9 cellular contexts compared by ENCODE assay signal in genomic region chr1:45299981-45300668, GRCh38. TPM values are rescaled to one million over a fixed set of nuclear protein-coding genes. Genes with fewer than 3 reads are reported as not detected.
DNase-seq lines count a peak whose midpoint lies in the region; ATAC-seq and TF ChIP-seq lines count a peak whose summit lies in the region.
"Had no signal": no experiment of that assay in that cellular context is flagged by ENCODE, and none has a peak within 500 bp of the region (broad histone marks: within the 10 kb centered on the region; RNA-seq: fewer than 3 reads in every experiment).

No MANE protein-coding gene starts in this region.

- H3K27ac Mint-ChIP-seq in activated B cell treated with CpG ODN at 0.5 μM for 24 hours: peak overlapping the region; percentile 44
- H3K27ac Mint-ChIP-seq in effector memory CD8-positive, alpha-beta T cell: no peak overlapping the region
- H3K27ac Mint-ChIP-seq in type B pancreatic cell: no peak overlapping the region

- POLR2A ChIA-PET in activated B cell treated with CpG ODN at 0.5 μM for 24 hours (lab: Charles Lee): interaction anchor here (1.0 to 4.8 kb wide), 7 partner anchors 40 to 571 kb away, joined by 3 to 156 read pairs (median 4); partner anchors contain the start of genes HECTD3, MUTYH, RNU5D-1 and RPS8

- intact Hi-C loops in activated B cell treated with CpG ODN at 0.5 μM for 24 hours (cut with micrococcal nuclease) (loop anchor here (1.0 to 5.0 kb wide), 6 partner anchors 93 to 569 kb away; partner anchors contain the start of genes RNU5D-1 and ZSWIM5), mucosa of descending colon (cut with DNase I, micrococcal nuclease) (loop anchor here (2.0 to 5.0 kb wide), 2 partner anchors 285 to 288 kb away; partner anchors contain the start of genes HECTD3 (in 1 of the 2) and UROD (in 1 of the 2))

- no peaks in the 10 kb centered on the region for H3K9me3 ChIP-seq in mucosa of descending colon

- peak; percentile 88 for TF ChIP-seq CTCF in C4-2B (conservative IDR thresholded peaks at IDR 0.05)
- peak; percentile 70 for TF ChIP-seq CTCF in activated B cell treated with CpG ODN at 0.5 μM for 24 hours (IDR thresholded peaks at IDR 0.05)
- TF ChIP-seq CTCF in mucosa of descending colon (IDR thresholded peaks at IDR 0.05): peak; percentile 51
- TF ChIP-seq CTCF in type B pancreatic cell (conservative IDR thresholded peaks at IDR 0.05): peak; percentile 89

- H3K9me3 Mint-ChIP-seq in activated B cell treated with CpG ODN at 0.5 μM for 24 hours (no peaks in the 10 kb centered on the region), type B pancreatic cell (no peaks in the 10 kb centered on the region)
- no peaks in the 10 kb centered on the region for H3K9me3 Mint-ChIP-seq in effector memory CD8-positive, alpha-beta T cell

- no peaks in the 10 kb centered on the region for H3K36me3 ChIP-seq in mucosa of descending colon (ENCODE audit: low read depth)

- H3K4me1 ChIP-seq in mucosa of descending colon (ENCODE audit: low read depth): peaks cover 11% of the 10 kb centered on the region

- CTCF ChIA-PET in activated B cell treated with CpG ODN at 0.5 μM for 24 hours (lab: Charles Lee): interaction anchor here (0.7 to 8.1 kb wide), 11 partner anchors 57 to 571 kb away, joined by 3 to 227 read pairs (median 4); partner anchors contain the start of genes HECTD3 and UROD

- H3K4me3 Mint-ChIP-seq in activated B cell treated with CpG ODN at 0.5 μM for 24 hours (no peak overlapping the region), type B pancreatic cell (no peak overlapping the region)
- H3K4me3 Mint-ChIP-seq in effector memory CD8-positive, alpha-beta T cell: no peak overlapping the region

- ATAC-seq in activated B cell treated with CpG ODN at 0.5 μM for 24 hours (ENCODE audit: low read depth): no peak
- peak; percentile 9 for ATAC-seq in effector memory CD8-positive, alpha-beta T cell (replicated peaks)
- ATAC-seq in mucosa of descending colon: no peak
- no peak for ATAC-seq in GM21576 (IDR thresholded peaks at IDR 0.05; ENCODE audit: unreplicated experiment)

- H3K27me3 Mint-ChIP-seq in activated B cell treated with CpG ODN at 0.5 μM for 24 hours (no peaks in the 10 kb centered on the region), type B pancreatic cell (no peaks in the 10 kb centered on the region)
- no peaks in the 10 kb centered on the region for H3K27me3 Mint-ChIP-seq in effector memory CD8-positive, alpha-beta T cell

- H3K36me3 Mint-ChIP-seq in activated B cell treated with CpG ODN at 0.5 μM for 24 hours (ENCODE audit: low read depth) (peaks cover 2% of the 10 kb centered on the region), type B pancreatic cell (no peaks in the 10 kb centered on the region)
- peaks cover 12% of the 10 kb centered on the region for H3K36me3 Mint-ChIP-seq in effector memory CD8-positive, alpha-beta T cell (ENCODE audit: insufficient read depth)

- H3K4me1 Mint-ChIP-seq in activated B cell treated with CpG ODN at 0.5 μM for 24 hours: peaks cover 21% of the 10 kb centered on the region
- H3K4me1 Mint-ChIP-seq in effector memory CD8-positive, alpha-beta T cell (ENCODE audit: low read depth in 2 of 2): peaks cover 10 to 12% of the 10 kb centered on the region in 2 donors
- H3K4me1 Mint-ChIP-seq in type B pancreatic cell (ENCODE audit: unreplicated experiment): peaks cover 16% of the 10 kb centered on the region

- DNase-seq in HCEC 1CT: peak; percentile 69
- DNase-seq in NCI-H446 treated with DMSO at 0.1 percent for 48 hours (lab: John Stamatoyannopoulos, UW): peak; percentile 43
- DNase-seq in activated B cell treated with CpG ODN at 0.5 μM for 24 hours: no peak
- DNase-seq in effector memory CD8-positive, alpha-beta T cell: peak; percentile 21 to 30 (median 26)
- DNase-seq in mucosa of descending colon: peak in 1 of 3 donors; percentile 48
- no peak for DNase-seq in type B pancreatic cell (ENCODE audit: extremely low spot score, unreplicated experiment)

- H3K4me3 ChIP-seq in mucosa of descending colon: no peak overlapping the region
- H3K4me3 ChIP-seq: skin epidermis had no signal

- H3K27ac ChIP-seq in C4-2B: no peak overlapping the region
- H3K27ac ChIP-seq: skin epidermis had no signal

RNA-seq across cellular contexts. Expression of gene HPDL, which starts 26.6 kb away (rescaled TPM):
- total RNA-seq in activated B cell treated with CpG ODN at 0.5 μM for 24 hours (3.7 and 4.3 TPM in 2 replicates), mucosa of descending colon (1 to 10 TPM; 2.1 to 8.8 (median 7.4) TPM), type B pancreatic cell (ENCODE audit: low replicate concordance) (8.0 and 8.6 TPM in 2 replicates)

RNA-seq across cellular contexts. Expression of gene TOE1, which starts 39.8 kb away (rescaled TPM):
- total RNA-seq in activated B cell treated with CpG ODN at 0.5 μM for 24 hours: 24.6 and 25.3 TPM in 2 replicates
- total RNA-seq in mucosa of descending colon: 10 to 100 TPM; 11.1 to 18.7 (median 12.9) TPM
- total RNA-seq in type B pancreatic cell (ENCODE audit: low replicate concordance): 10.4 and 12.6 TPM in 2 replicates

RNA-seq across cellular contexts. Expression of gene MUTYH, which starts 40.1 kb away (rescaled TPM):
- total RNA-seq in activated B cell treated with CpG ODN at 0.5 μM for 24 hours: 61.0 and 63.0 TPM in 2 replicates
- total RNA-seq in mucosa of descending colon: 10 to 100 TPM; 30.0 to 43.1 (median 35.8) TPM
- 24.5 and 61.3 TPM in 2 replicates for total RNA-seq in type B pancreatic cell (ENCODE audit: low replicate concordance)

Comparison
In these comparisons a context has a peak if more than half of its experiments do, and no peak if none do; other contexts are left out.
1. DNase-seq: peak in HCEC 1CT (single experiment), NCI-H446 treated with DMSO at 0.1 percent for 48 hours (single experiment) and effector memory CD8-positive, alpha-beta T cell (3 of 3); none in activated B cell treated with CpG ODN at 0.5 μM for 24 hours (single experiment) and type B pancreatic cell (single experiment).
2. Peak in every context shown above with its lines, with median percentiles within 50 percentile points of each other: CTCF ChIP-seq.